In genomic region chr2:219736196-219736595, GRCh38 we compare ENCODE assay signal across 7 cellular contexts.
DNase-seq lines count a peak whose midpoint lies in the region; ATAC-seq and TF ChIP-seq lines count a peak whose summit lies in the region.

No MANE protein-coding gene starts in this region.

- no peaks in the 10 kb centered on the region for H3K36me3 ChIP-seq in gastroesophageal sphincter

- H3K9me3 ChIP-seq in gastroesophageal sphincter, result no peaks in the 10 kb centered on the region

- peaks cover 7% of the 10 kb centered on the region for H3K27me3 ChIP-seq in gastroesophageal sphincter

- no peak for TF ChIP-seq POLR2A in gastroesophageal sphincter (IDR thresholded peaks at IDR 0.05)

- ATAC-seq in gastroesophageal sphincter (no peak), HG03196 (IDR thresholded peaks at IDR 0.05; ENCODE audit: unreplicated experiment) (no peak)

- 0 to 6% methylated on average over 3 of the region's 3 CpGs for WGBS in gastroesophageal sphincter (ENCODE audit: low coverage in 1 of 2), 2 donors

- TF ChIP-seq CTCF in GM12864 (IDR thresholded peaks at IDR 0.05; ENCODE audit: low read depth, low read length, missing control alignments), result peak; percentile 39
- TF ChIP-seq CTCF in gastroesophageal sphincter (IDR thresholded peaks at IDR 0.05), result peak; percentile 12 to 53 (median 50)

- no peak overlapping the region for H3K4me3 ChIP-seq in GM12864 (ENCODE audit: low read depth, low read length)
- H3K4me3 ChIP-seq in gastroesophageal sphincter, result no peak overlapping the region

- H3K4me1 ChIP-seq in gastroesophageal sphincter, result no peaks in the 10 kb centered on the region

- TF ChIP-seq EP300 in gastroesophageal sphincter (IDR thresholded peaks at IDR 0.05), result no peak

- peak; percentile 10 for DNase-seq in GM12864 (ENCODE audit: low read depth)
- peak; percentile 7 for DNase-seq in NCI-H146 treated with DMSO at 0.1 percent for 48 hours (lab: John Stamatoyannopoulos, UW; ENCODE audit: unreplicated experiment)
- peak; percentile 75 for DNase-seq in SW480 (ENCODE audit: low spot score)
- DNase-seq in renal cortical epithelial cell (ENCODE audit: low read depth), result peak; percentile 72
- no peak for DNase-seq in ureter (ENCODE audit: low spot score)

- H3K27ac ChIP-seq in gastroesophageal sphincter, result no peak overlapping the region
